ENCODE assay signal across 2 cellular contexts in the genomic region with DNA sequence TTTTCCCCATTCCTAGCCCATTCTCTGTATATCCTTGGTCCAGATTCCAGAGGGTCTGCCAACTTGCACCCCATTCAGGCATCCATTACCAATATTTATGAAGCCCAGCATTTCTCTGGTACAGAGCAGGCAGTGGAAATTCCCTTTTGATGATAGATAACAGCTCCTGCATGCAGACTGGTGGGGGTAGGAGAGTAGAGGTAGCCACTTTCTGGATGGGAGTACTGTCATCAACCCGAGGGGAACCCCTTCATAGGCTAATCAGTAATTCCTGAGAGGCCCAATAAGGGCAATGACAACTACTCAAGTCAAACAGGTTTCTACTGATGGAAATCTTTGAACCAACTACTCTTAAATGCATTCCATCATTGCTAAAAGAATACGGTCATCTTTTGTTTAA.
TF ChIP-seq lines count a peak whose summit lies in the region.

No MANE protein-coding gene starts in this region.

TF ChIP-seq in K562, 482 proteins besides CTCF, POLR2A, EP300 and RAD21 (continued from another document):
- TF ChIP-seq PBX2 (CRISPR knock-in tag; IDR thresholded peaks at IDR 0.05; ENCODE audit: low read depth) (no peak), PBX2 (tag; conservative IDR thresholded peaks at IDR 0.05; ENCODE audit: low read depth) (no peak), PURB (CRISPR knock-in tag; IDR thresholded peaks at IDR 0.05; ENCODE audit: low read depth) (no peak), BRF1 (IDR thresholded peaks at IDR 0.05; ENCODE audit: borderline replicate concordance, extremely low read depth, insufficient read length) (no peak), SUPT5H (IDR thresholded peaks at IDR 0.05) (no peak), SRSF1 (IDR thresholded peaks at IDR 0.05; ENCODE audit: low read depth, low read length) (no peak), HES1 (IDR thresholded peaks at IDR 0.05; ENCODE audit: low read depth) (no peak), ZNF780A (CRISPR knock-in tag; IDR thresholded peaks at IDR 0.05) (no peak), PML (IDR thresholded peaks at IDR 0.05; ENCODE audit: low read length) (no peak), MEF2D (tag; conservative IDR thresholded peaks at IDR 0.05; ENCODE audit: low read depth) (no peak), SIX5 (IDR thresholded peaks at IDR 0.05; ENCODE audit: borderline replicate concordance in 1 of 2, insufficient read depth in 1 of 2, low read depth in 1 of 2, low read length in 2 of 2) (no peak), NFE2 (IDR thresholded peaks at IDR 0.05; ENCODE audit: low read depth) (no peak), CREBBP (IDR thresholded peaks at IDR 0.05; ENCODE audit: low read depth, low read length) (no peak), ZNF717 (CRISPR knock-in tag; IDR thresholded peaks at IDR 0.05) (no peak), BHLHE40 (IDR thresholded peaks at IDR 0.05; ENCODE audit: low read length) (no peak), ZNF507 (tag; conservative IDR thresholded peaks at IDR 0.05) (no peak), IRF9 (tag; IDR thresholded peaks at IDR 0.05) (no peak), TBL1XR1 (IDR thresholded peaks at IDR 0.05; ENCODE audit: low read length in 2 of 2) (no peak), ZNF785 (CRISPR knock-in tag; IDR thresholded peaks at IDR 0.05) (no peak)
- TF ChIP-seq, protein P1, sequence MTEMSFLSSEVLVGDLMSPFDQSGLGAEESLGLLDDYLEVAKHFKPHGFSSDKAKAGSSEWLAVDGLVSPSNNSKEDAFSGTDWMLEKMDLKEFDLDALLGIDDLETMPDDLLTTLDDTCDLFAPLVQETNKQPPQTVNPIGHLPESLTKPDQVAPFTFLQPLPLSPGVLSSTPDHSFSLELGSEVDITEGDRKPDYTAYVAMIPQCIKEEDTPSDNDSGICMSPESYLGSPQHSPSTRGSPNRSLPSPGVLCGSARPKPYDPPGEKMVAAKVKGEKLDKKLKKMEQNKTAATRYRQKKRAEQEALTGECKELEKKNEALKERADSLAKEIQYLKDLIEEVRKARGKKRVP (CRISPR knock-in tag; IDR thresholded peaks at IDR 0.05), result no peak
TF ChIP-seq in K562: peak in this region for 0.

TF ChIP-seq in GM23338, 12 proteins besides CTCF, POLR2A, EP300 and RAD21:
- TF ChIP-seq, protein P2, sequence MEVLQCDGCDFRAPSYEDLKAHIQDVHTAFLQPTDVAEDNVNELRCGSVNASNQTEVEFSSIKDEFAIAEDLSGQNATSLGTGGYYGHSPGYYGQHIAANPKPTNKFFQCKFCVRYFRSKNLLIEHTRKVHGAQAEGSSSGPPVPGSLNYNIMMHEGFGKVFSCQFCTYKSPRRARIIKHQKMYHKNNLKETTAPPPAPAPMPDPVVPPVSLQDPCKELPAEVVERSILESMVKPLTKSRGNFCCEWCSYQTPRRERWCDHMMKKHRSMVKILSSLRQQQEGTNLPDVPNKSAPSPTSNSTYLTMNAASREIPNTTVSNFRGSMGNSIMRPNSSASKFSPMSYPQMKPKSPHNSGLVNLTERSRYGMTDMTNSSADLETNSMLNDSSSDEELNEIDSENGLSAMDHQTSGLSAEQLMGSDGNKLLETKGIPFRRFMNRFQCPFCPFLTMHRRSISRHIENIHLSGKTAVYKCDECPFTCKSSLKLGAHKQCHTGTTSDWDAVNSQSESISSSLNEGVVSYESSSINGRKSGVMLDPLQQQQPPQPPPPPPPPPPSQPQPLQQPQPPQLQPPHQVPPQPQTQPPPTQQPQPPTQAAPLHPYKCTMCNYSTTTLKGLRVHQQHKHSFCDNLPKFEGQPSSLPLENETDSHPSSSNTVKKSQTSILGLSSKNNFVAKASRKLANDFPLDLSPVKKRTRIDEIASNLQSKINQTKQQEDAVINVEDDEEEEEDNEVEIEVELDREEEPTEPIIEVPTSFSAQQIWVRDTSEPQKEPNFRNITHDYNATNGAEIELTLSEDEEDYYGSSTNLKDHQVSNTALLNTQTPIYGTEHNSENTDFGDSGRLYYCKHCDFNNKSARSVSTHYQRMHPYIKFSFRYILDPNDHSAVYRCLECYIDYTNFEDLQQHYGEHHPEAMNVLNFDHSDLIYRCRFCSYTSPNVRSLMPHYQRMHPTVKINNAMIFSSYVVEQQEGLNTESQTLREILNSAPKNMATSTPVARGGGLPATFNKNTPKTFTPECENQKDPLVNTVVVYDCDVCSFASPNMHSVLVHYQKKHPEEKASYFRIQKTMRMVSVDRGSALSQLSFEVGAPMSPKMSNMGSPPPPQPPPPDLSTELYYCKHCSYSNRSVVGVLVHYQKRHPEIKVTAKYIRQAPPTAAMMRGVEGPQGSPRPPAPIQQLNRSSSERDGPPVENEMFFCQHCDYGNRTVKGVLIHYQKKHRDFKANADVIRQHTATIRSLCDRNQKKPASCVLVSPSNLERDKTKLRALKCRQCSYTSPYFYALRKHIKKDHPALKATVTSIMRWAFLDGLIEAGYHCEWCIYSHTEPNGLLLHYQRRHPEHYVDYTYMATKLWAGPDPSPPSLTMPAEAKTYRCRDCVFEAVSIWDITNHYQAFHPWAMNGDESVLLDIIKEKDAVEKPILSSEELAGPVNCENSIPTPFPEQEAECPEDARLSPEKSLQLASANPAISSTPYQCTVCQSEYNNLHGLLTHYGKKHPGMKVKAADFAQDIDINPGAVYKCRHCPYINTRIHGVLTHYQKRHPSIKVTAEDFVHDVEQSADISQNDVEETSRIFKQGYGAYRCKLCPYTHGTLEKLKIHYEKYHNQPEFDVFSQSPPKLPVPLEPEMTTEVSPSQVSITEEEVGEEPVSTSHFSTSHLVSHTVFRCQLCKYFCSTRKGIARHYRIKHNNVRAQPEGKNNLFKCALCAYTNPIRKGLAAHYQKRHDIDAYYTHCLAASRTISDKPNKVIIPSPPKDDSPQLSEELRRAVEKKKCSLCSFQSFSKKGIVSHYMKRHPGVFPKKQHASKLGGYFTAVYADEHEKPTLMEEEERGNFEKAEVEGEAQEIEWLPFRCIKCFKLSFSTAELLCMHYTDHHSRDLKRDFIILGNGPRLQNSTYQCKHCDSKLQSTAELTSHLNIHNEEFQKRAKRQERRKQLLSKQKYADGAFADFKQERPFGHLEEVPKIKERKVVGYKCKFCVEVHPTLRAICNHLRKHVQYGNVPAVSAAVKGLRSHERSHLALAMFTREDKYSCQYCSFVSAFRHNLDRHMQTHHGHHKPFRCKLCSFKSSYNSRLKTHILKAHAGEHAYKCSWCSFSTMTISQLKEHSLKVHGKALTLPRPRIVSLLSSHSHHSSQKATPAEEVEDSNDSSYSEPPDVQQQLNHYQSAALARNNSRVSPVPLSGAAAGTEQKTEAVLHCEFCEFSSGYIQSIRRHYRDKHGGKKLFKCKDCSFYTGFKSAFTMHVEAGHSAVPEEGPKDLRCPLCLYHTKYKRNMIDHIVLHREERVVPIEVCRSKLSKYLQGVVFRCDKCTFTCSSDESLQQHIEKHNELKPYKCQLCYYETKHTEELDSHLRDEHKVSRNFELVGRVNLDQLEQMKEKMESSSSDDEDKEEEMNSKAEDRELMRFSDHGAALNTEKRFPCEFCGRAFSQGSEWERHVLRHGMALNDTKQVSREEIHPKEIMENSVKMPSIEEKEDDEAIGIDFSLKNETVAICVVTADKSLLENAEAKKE (CRISPR knock-in tag; IDR thresholded peaks at IDR 0.05), result no peak
- TF ChIP-seq EZH2phosphoT487 (IDR thresholded peaks at IDR 0.05; ENCODE audit: unreplicated experiment), result no peak
- TF ChIP-seq JUNB (IDR thresholded peaks at IDR 0.05; ENCODE audit: unreplicated experiment), result no peak
- TF ChIP-seq POLR2AphosphoS5 (IDR thresholded peaks at IDR 0.05; ENCODE audit: low read depth), result no peak
- TF ChIP-seq, protein P3, sequence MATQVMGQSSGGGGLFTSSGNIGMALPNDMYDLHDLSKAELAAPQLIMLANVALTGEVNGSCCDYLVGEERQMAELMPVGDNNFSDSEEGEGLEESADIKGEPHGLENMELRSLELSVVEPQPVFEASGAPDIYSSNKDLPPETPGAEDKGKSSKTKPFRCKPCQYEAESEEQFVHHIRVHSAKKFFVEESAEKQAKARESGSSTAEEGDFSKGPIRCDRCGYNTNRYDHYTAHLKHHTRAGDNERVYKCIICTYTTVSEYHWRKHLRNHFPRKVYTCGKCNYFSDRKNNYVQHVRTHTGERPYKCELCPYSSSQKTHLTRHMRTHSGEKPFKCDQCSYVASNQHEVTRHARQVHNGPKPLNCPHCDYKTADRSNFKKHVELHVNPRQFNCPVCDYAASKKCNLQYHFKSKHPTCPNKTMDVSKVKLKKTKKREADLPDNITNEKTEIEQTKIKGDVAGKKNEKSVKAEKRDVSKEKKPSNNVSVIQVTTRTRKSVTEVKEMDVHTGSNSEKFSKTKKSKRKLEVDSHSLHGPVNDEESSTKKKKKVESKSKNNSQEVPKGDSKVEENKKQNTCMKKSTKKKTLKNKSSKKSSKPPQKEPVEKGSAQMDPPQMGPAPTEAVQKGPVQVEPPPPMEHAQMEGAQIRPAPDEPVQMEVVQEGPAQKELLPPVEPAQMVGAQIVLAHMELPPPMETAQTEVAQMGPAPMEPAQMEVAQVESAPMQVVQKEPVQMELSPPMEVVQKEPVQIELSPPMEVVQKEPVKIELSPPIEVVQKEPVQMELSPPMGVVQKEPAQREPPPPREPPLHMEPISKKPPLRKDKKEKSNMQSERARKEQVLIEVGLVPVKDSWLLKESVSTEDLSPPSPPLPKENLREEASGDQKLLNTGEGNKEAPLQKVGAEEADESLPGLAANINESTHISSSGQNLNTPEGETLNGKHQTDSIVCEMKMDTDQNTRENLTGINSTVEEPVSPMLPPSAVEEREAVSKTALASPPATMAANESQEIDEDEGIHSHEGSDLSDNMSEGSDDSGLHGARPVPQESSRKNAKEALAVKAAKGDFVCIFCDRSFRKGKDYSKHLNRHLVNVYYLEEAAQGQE (IDR thresholded peaks at IDR 0.05; ENCODE audit: unreplicated experiment), result no peak
- no peak for TF ChIP-seq ZNF331 (CRISPR knock-in tag; IDR thresholded peaks at IDR 0.05; ENCODE audit: low read depth)
- no peak for TF ChIP-seq ZNF114 (CRISPR knock-in tag; IDR thresholded peaks at IDR 0.05)
- no peak for TF ChIP-seq STAT1 (IDR thresholded peaks at IDR 0.05; ENCODE audit: unreplicated experiment)
- TF ChIP-seq NANOG (IDR thresholded peaks at IDR 0.05; ENCODE audit: borderline replicate concordance), result no peak
- no peak for TF ChIP-seq CREB1 (CRISPR knock-in tag; IDR thresholded peaks at IDR 0.05; ENCODE audit: low read depth)
- TF ChIP-seq, protein P4, sequence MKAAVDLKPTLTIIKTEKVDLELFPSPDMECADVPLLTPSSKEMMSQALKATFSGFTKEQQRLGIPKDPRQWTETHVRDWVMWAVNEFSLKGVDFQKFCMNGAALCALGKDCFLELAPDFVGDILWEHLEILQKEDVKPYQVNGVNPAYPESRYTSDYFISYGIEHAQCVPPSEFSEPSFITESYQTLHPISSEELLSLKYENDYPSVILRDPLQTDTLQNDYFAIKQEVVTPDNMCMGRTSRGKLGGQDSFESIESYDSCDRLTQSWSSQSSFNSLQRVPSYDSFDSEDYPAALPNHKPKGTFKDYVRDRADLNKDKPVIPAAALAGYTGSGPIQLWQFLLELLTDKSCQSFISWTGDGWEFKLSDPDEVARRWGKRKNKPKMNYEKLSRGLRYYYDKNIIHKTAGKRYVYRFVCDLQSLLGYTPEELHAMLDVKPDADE (IDR thresholded peaks at IDR 0.05), result no peak
- TF ChIP-seq EZH2 (IDR thresholded peaks at IDR 0.05; ENCODE audit: low read depth, unreplicated experiment), result no peak
